8 cellular contexts compared by ENCODE assay signal in genomic region chr4:2536193-2537010, GRCh38.
DNase-seq lines count a peak whose midpoint lies in the region; ATAC-seq and TF ChIP-seq lines count a peak whose summit lies in the region.

FAM193A (plus strand) TSS chr4:2536647; CDS start chr4:2536916, 269 bp downstream.

- peak within 1 kb of the TSS; percentile 79 for H3K4me3 ChIP-seq in AG10803 (ENCODE audit: low read length)

- TF ChIP-seq CTCF in AG10803 (conservative IDR thresholded peaks at IDR 0.05; ENCODE audit: low read length) = no peak

- DNase-seq in AG10803 (ENCODE audit: low read depth) = peak; percentile 100
- peak; percentile 92 for DNase-seq in NCI-H446 treated with DMSO at 0.1 percent for 48 hours (lab: John Stamatoyannopoulos, UW)
- DNase-seq in central memory CD8-positive, alpha-beta T cell (ENCODE audit: low spot score in 2 of 2) = peak; percentile 91 to 99
- peak; percentile 100 for DNase-seq in iris pigment epithelial cell (ENCODE audit: low read depth)
- DNase-seq in stimulated activated CD4-positive, alpha-beta T cell treated with anti-CD3 and anti-CD28 coated beads, Interleukin-12 subunit alpha, Interleukin-12 subunit beta, amount 100 ng/mL, for 24 hours (ENCODE audit: low read depth in 2 of 2) = peak; percentile 97 to 98

- peaks cover 18% of the 10 kb centered on the region for H3K4me1 Mint-ChIP-seq in central memory CD8-positive, alpha-beta T cell

- H3K9me3 Mint-ChIP-seq in central memory CD8-positive, alpha-beta T cell = no peaks in the 10 kb centered on the region

- H3K4me3 Mint-ChIP-seq in central memory CD8-positive, alpha-beta T cell = peak within 1 kb of the TSS; percentile 85

- no peaks in the 10 kb centered on the region for H3K27me3 Mint-ChIP-seq in central memory CD8-positive, alpha-beta T cell

- H3K27ac Mint-ChIP-seq in central memory CD8-positive, alpha-beta T cell (ENCODE audit: low read depth) = peak within 1 kb of the TSS; percentile 90

- peaks cover 7% of the 10 kb centered on the region for H3K36me3 Mint-ChIP-seq in central memory CD8-positive, alpha-beta T cell (ENCODE audit: insufficient read depth)

- ATAC-seq in HG03378 (IDR thresholded peaks at IDR 0.05; ENCODE audit: unreplicated experiment) = peak; percentile 82
- ATAC-seq in activated CD4-positive, CD25-positive, alpha-beta regulatory T cell treated with anti-CD3 and anti-CD28 coated beads, Interleukin-2, amount 50 U/mL, for 24 hours = peak; percentile 96 to 97
- ATAC-seq in central memory CD8-positive, alpha-beta T cell (replicated peaks; ENCODE audit: extremely low read depth, poor library complexity, severe bottlenecking) = peak; percentile 96

- peak; percentile 67 for TF ChIP-seq POLR2A in GM19099 (IDR thresholded peaks at IDR 0.05; ENCODE audit: extremely low read depth, insufficient read length, low read depth)

Comparison
In these comparisons a context has a peak if more than half of its experiments do, and no peak if none do; other contexts are left out.
1. Peak in every context shown above with its lines: DNase-seq, ATAC-seq and H3K4me3 ChIP-seq.